In the genomic region with DNA sequence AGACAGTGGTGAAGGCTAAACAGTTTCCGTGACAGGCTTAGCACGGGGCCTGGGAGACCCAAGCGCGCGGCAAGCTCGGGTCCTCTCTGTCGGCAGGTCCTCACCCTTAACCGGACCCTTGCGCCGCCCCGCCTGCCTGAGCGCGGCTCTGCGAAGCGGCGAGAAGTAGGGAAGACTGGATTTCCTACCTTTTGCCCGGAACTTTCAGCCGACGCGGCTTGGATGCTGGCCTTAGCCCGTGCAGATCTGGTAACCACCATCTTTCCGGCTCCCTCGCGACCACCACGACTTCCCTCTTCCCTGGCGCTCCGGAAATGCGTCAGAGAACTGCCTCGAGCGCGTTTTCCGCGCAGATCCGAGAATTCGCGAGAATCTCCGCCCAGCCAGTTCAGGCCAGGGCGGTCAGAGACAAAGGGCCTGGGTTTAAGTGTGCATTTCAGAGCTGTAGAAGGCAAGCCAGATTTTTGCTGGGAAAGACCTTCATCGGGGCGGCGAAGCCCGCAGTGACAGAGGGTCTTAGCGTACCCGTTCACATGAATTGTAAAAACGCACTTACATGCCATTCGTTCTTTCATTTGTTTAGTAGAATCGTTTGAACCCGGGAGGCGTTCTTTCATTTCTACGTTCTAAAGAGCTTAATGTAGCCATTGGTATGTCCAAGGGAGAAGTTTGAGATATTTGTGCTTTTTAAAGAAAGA, we compare ENCODE assay signal across 1 cellular context.
TF ChIP-seq lines count a peak whose summit lies in the region.

A gene with protein sequence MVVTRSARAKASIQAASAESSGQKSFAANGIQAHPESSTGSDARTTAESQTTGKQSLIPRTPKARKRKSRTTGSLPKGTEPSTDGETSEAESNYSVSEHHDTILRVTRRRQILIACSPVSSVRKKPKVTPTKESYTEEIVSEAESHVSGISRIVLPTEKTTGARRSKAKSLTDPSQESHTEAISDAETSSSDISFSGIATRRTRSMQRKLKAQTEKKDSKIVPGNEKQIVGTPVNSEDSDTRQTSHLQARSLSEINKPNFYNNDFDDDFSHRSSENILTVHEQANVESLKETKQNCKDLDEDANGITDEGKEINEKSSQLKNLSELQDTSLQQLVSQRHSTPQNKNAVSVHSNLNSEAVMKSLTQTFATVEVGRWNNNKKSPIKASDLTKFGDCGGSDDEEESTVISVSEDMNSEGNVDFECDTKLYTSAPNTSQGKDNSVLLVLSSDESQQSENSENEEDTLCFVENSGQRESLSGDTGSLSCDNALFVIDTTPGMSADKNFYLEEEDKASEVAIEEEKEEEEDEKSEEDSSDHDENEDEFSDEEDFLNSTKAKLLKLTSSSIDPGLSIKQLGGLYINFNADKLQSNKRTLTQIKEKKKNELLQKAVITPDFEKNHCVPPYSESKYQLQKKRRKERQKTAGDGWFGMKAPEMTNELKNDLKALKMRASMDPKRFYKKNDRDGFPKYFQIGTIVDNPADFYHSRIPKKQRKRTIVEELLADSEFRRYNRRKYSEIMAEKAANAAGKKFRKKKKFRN (minus strand): TSS at position 318 of the 698 bp plus-strand sequence. CDS start 58 bp downstream, at position 260.

TF ChIP-seq in HepG2, 621 proteins besides CTCF, POLR2A, EP300 and RAD21 (continued from another document and continues in another):
- TF ChIP-seq, protein P1, sequence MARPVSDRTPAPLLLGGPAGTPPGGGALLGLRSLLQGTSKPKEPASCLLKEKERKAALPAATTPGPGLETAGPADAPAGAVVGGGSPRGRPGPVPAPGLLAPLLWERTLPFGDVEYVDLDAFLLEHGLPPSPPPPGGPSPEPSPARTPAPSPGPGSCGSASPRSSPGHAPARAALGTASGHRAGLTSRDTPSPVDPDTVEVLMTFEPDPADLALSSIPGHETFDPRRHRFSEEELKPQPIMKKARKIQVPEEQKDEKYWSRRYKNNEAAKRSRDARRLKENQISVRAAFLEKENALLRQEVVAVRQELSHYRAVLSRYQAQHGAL (CRISPR knock-in tag; IDR thresholded peaks at IDR 0.05; ENCODE audit: not compliant biosample characterization): peak; percentile 81
- TF ChIP-seq ELF1 (CRISPR knock-in tag; IDR thresholded peaks at IDR 0.05) (peak; percentile 94), SALL1 (CRISPR knock-in tag; IDR thresholded peaks at IDR 0.05) (peak; percentile 91), PPARG (CRISPR knock-in tag; conservative IDR thresholded peaks at IDR 0.05) (0 out of 2 replicates have a peak, but pooled peaks have one; percentile 26), ZMYM3 (CRISPR knock-in tag; IDR thresholded peaks at IDR 0.05) (no peak), HIVEP1 (CRISPR knock-in tag; IDR thresholded peaks at IDR 0.05) (peak; percentile 59; the same call in 1 of the 2 replicates), ZNF230 (CRISPR knock-in tag; IDR thresholded peaks at IDR 0.05) (no peak), ETV5 (CRISPR knock-in tag; IDR thresholded peaks at IDR 0.05; ENCODE audit: borderline replicate concordance) (peak; percentile 80), ZNF17 (CRISPR knock-in tag; IDR thresholded peaks at IDR 0.05) (no peak), STAT5B (CRISPR knock-in tag; IDR thresholded peaks at IDR 0.05) (no peak), ZNF850 (CRISPR knock-in tag; conservative IDR thresholded peaks at IDR 0.05) (no peak), GATAD1 (CRISPR knock-in tag; IDR thresholded peaks at IDR 0.05) (peak; percentile 100), SAFB2 (CRISPR knock-in tag; IDR thresholded peaks at IDR 0.05; ENCODE audit: borderline replicate concordance, low read depth) (no peak), RELA (CRISPR knock-in tag; IDR thresholded peaks at IDR 0.05) (no peak), SMYD3 (CRISPR knock-in tag; IDR thresholded peaks at IDR 0.05) (peak; percentile 59; the same call in 1 of the 2 replicates), MBNL3 (CRISPR knock-in tag; conservative IDR thresholded peaks at IDR 0.05) (no peak), MIER2 (CRISPR knock-in tag; IDR thresholded peaks at IDR 0.05) (0 out of 2 replicates have a peak, but pooled peaks have one; percentile 31), ZNF674 (CRISPR knock-in tag; IDR thresholded peaks at IDR 0.05; ENCODE audit: low read depth) (no peak), ZNF841 (CRISPR knock-in tag; IDR thresholded peaks at IDR 0.05; ENCODE audit: borderline replicate concordance) (no peak), TEAD2 (CRISPR knock-in tag; IDR thresholded peaks at IDR 0.05) (no peak), ZNF260 (CRISPR knock-in tag; IDR thresholded peaks at IDR 0.05; ENCODE audit: borderline replicate concordance, low read depth) (no peak), ZFP41 (CRISPR knock-in tag; IDR thresholded peaks at IDR 0.05; ENCODE audit: borderline replicate concordance) (no peak), TBX2 (CRISPR knock-in tag; IDR thresholded peaks at IDR 0.05; ENCODE audit: borderline replicate concordance) (peak; percentile 90), FOXA1 (IDR thresholded peaks at IDR 0.05) (no peak), FOXA1 (CRISPR knock-in tag; IDR thresholded peaks at IDR 0.05) (no peak), CCAR2 (optimal IDR thresholded peaks at IDR 0.05; ENCODE audit: low read depth, low read length) (no peak)
- TF ChIP-seq, protein P2, sequence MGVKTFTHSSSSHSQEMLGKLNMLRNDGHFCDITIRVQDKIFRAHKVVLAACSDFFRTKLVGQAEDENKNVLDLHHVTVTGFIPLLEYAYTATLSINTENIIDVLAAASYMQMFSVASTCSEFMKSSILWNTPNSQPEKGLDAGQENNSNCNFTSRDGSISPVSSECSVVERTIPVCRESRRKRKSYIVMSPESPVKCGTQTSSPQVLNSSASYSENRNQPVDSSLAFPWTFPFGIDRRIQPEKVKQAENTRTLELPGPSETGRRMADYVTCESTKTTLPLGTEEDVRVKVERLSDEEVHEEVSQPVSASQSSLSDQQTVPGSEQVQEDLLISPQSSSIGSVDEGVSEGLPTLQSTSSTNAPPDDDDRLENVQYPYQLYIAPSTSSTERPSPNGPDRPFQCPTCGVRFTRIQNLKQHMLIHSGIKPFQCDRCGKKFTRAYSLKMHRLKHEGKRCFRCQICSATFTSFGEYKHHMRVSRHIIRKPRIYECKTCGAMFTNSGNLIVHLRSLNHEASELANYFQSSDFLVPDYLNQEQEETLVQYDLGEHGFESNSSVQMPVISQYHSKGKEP (CRISPR knock-in tag; IDR thresholded peaks at IDR 0.05): no peak
- TF ChIP-seq, protein P3, sequence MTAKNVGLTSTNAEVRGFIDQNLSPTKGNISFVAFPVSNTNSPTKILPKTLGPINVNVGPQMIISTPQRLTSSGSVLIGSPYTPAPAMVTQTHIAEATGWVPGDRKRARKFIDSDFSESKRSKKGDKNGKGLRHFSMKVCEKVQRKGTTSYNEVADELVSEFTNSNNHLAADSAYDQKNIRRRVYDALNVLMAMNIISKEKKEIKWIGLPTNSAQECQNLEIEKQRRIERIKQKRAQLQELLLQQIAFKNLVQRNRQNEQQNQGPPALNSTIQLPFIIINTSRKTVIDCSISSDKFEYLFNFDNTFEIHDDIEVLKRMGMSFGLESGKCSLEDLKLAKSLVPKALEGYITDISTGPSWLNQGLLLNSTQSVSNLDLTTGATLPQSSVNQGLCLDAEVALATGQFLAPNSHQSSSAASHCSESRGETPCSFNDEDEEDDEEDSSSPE (CRISPR knock-in tag; IDR thresholded peaks at IDR 0.05): peak; percentile 93
- TF ChIP-seq, protein P4, sequence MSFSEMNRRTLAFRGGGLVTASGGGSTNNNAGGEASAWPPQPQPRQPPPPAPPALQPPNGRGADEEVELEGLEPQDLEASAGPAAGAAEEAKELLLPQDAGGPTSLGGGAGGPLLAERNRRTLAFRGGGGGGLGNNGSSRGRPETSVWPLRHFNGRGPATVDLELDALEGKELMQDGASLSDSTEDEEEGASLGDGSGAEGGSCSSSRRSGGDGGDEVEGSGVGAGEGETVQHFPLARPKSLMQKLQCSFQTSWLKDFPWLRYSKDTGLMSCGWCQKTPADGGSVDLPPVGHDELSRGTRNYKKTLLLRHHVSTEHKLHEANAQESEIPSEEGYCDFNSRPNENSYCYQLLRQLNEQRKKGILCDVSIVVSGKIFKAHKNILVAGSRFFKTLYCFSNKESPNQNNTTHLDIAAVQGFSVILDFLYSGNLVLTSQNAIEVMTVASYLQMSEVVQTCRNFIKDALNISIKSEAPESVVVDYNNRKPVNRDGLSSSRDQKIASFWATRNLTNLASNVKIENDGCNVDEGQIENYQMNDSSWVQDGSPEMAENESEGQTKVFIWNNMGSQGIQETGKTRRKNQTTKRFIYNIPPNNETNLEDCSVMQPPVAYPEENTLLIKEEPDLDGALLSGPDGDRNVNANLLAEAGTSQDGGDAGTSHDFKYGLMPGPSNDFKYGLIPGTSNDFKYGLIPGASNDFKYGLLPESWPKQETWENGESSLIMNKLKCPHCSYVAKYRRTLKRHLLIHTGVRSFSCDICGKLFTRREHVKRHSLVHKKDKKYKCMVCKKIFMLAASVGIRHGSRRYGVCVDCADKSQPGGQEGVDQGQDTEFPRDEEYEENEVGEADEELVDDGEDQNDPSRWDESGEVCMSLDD (CRISPR knock-in tag; IDR thresholded peaks at IDR 0.05; ENCODE audit: borderline replicate concordance): no peak
- TF ChIP-seq, protein P5, sequence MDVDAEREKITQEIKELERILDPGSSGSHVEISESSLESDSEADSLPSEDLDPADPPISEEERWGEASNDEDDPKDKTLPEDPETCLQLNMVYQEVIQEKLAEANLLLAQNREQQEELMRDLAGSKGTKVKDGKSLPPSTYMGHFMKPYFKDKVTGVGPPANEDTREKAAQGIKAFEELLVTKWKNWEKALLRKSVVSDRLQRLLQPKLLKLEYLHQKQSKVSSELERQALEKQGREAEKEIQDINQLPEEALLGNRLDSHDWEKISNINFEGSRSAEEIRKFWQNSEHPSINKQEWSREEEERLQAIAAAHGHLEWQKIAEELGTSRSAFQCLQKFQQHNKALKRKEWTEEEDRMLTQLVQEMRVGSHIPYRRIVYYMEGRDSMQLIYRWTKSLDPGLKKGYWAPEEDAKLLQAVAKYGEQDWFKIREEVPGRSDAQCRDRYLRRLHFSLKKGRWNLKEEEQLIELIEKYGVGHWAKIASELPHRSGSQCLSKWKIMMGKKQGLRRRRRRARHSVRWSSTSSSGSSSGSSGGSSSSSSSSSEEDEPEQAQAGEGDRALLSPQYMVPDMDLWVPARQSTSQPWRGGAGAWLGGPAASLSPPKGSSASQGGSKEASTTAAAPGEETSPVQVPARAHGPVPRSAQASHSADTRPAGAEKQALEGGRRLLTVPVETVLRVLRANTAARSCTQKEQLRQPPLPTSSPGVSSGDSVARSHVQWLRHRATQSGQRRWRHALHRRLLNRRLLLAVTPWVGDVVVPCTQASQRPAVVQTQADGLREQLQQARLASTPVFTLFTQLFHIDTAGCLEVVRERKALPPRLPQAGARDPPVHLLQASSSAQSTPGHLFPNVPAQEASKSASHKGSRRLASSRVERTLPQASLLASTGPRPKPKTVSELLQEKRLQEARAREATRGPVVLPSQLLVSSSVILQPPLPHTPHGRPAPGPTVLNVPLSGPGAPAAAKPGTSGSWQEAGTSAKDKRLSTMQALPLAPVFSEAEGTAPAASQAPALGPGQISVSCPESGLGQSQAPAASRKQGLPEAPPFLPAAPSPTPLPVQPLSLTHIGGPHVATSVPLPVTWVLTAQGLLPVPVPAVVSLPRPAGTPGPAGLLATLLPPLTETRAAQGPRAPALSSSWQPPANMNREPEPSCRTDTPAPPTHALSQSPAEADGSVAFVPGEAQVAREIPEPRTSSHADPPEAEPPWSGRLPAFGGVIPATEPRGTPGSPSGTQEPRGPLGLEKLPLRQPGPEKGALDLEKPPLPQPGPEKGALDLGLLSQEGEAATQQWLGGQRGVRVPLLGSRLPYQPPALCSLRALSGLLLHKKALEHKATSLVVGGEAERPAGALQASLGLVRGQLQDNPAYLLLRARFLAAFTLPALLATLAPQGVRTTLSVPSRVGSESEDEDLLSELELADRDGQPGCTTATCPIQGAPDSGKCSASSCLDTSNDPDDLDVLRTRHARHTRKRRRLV (CRISPR knock-in tag; IDR thresholded peaks at IDR 0.05): 0 out of 2 replicates have a peak, but pooled peaks have one; percentile 13
- TF ChIP-seq, protein P6, sequence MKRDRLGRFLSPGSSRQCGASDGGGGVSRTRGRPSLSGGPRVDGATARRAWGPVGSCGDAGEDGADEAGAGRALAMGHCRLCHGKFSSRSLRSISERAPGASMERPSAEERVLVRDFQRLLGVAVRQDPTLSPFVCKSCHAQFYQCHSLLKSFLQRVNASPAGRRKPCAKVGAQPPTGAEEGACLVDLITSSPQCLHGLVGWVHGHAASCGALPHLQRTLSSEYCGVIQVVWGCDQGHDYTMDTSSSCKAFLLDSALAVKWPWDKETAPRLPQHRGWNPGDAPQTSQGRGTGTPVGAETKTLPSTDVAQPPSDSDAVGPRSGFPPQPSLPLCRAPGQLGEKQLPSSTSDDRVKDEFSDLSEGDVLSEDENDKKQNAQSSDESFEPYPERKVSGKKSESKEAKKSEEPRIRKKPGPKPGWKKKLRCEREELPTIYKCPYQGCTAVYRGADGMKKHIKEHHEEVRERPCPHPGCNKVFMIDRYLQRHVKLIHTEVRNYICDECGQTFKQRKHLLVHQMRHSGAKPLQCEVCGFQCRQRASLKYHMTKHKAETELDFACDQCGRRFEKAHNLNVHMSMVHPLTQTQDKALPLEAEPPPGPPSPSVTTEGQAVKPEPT (CRISPR knock-in tag; IDR thresholded peaks at IDR 0.05; ENCODE audit: low read depth): no peak
- TF ChIP-seq, protein P7, sequence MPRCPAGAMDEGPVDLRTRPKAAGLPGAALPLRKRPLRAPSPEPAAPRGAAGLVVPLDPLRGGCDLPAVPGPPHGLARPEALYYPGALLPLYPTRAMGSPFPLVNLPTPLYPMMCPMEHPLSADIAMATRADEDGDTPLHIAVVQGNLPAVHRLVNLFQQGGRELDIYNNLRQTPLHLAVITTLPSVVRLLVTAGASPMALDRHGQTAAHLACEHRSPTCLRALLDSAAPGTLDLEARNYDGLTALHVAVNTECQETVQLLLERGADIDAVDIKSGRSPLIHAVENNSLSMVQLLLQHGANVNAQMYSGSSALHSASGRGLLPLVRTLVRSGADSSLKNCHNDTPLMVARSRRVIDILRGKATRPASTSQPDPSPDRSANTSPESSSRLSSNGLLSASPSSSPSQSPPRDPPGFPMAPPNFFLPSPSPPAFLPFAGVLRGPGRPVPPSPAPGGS (CRISPR knock-in tag; IDR thresholded peaks at IDR 0.05): peak; percentile 84
- TF ChIP-seq, protein P8, sequence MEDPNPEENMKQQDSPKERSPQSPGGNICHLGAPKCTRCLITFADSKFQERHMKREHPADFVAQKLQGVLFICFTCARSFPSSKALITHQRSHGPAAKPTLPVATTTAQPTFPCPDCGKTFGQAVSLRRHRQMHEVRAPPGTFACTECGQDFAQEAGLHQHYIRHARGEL (CRISPR knock-in tag; IDR thresholded peaks at IDR 0.05): no peak
- TF ChIP-seq, protein P9, sequence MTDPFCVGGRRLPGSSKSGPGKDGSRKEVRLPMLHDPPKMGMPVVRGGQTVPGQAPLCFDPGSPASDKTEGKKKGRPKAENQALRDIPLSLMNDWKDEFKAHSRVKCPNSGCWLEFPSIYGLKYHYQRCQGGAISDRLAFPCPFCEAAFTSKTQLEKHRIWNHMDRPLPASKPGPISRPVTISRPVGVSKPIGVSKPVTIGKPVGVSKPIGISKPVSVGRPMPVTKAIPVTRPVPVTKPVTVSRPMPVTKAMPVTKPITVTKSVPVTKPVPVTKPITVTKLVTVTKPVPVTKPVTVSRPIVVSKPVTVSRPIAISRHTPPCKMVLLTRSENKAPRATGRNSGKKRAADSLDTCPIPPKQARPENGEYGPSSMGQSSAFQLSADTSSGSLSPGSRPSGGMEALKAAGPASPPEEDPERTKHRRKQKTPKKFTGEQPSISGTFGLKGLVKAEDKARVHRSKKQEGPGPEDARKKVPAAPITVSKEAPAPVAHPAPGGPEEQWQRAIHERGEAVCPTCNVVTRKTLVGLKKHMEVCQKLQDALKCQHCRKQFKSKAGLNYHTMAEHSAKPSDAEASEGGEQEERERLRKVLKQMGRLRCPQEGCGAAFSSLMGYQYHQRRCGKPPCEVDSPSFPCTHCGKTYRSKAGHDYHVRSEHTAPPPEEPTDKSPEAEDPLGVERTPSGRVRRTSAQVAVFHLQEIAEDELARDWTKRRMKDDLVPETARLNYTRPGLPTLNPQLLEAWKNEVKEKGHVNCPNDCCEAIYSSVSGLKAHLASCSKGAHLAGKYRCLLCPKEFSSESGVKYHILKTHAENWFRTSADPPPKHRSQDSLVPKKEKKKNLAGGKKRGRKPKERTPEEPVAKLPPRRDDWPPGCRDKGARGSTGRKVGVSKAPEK (CRISPR knock-in tag; IDR thresholded peaks at IDR 0.05; ENCODE audit: borderline replicate concordance): no peak
